ENCODE assay signal across 8 cellular contexts in genomic region chr7:149261829-149262617, GRCh38. TPM values are rescaled to one million over a fixed set of nuclear protein-coding genes. Genes with fewer than 3 reads are reported as not detected.
DNase-seq lines count a peak whose midpoint lies in the region; ATAC-seq and TF ChIP-seq lines count a peak whose summit lies in the region.

ZNF783 (plus strand) TSS chr7:149262196; CDS start chr7:149262334, 138 bp downstream.

- intact Hi-C loops in activated T-helper 1 cell treated with anti-CD3 and anti-CD28 coated beads, Interleukin-12 subunit alpha, Interleukin-12 subunit beta, Interleukin-2, Interleukin-4 antibody, amounts not matched to agents 30 ng/mL and 10 ng/mL and 1 ng/mL, durations not matched to agents 14 hours and 24 hours and 36 hours (cut with micrococcal nuclease), result loop anchor here (1.0 to 5.0 kb wide), 14 partner anchors 13 to 610 kb away; partner anchors contain the start of genes ATP6V0E2, PDIA4, ZNF212 and ZNF282
- intact Hi-C loops in natural killer cell (cut with micrococcal nuclease), result loop anchor here (2.0 kb wide), 2 partner anchors 23 to 363 kb away; no protein-coding TSS in a partner anchor

- ATAC-seq in GM21529 (IDR thresholded peaks at IDR 0.05; ENCODE audit: unreplicated experiment), result peak; percentile 89
- peak; percentile 86 to 95 (median 90) for ATAC-seq in natural killer cell

- H3K36me3 Mint-ChIP-seq in IgD-negative memory B cell (peaks cover 4% of the 10 kb centered on the region), natural killer cell (no peaks in the 10 kb centered on the region)
- peaks cover 21% of the 10 kb centered on the region for H3K36me3 Mint-ChIP-seq in activated T-helper 1 cell treated with anti-CD3 and anti-CD28 coated beads, Interleukin-12 subunit alpha, Interleukin-12 subunit beta, Interleukin-2, Interleukin-4 antibody, amounts not matched to agents 30 ng/mL and 10 ng/mL and 1 ng/mL, durations not matched to agents 14 hours and 24 hours and 36 hours (ENCODE audit: low read depth)

- H3K27ac Mint-ChIP-seq in IgD-negative memory B cell (peak within 1 kb of the TSS; percentile 51 to 94 (median 90)), natural killer cell (peak within 1 kb of the TSS; percentile 86 to 88)
- peak within 1 kb of the TSS; percentile 95 for H3K27ac Mint-ChIP-seq in activated T-helper 1 cell treated with anti-CD3 and anti-CD28 coated beads, Interleukin-12 subunit alpha, Interleukin-12 subunit beta, Interleukin-2, Interleukin-4 antibody, amounts not matched to agents 30 ng/mL and 10 ng/mL and 1 ng/mL, durations not matched to agents 14 hours and 24 hours and 36 hours

- peak within 1 kb of the TSS; percentile 83 to 91 (median 87) for H3K4me3 Mint-ChIP-seq in IgD-negative memory B cell
- H3K4me3 Mint-ChIP-seq in activated T-helper 1 cell treated with anti-CD3 and anti-CD28 coated beads, Interleukin-12 subunit alpha, Interleukin-12 subunit beta, Interleukin-2, Interleukin-4 antibody, amounts not matched to agents 30 ng/mL and 10 ng/mL and 1 ng/mL, durations not matched to agents 14 hours and 24 hours and 36 hours, result peak within 1 kb of the TSS; percentile 88
- H3K4me3 Mint-ChIP-seq in natural killer cell, result peak within 1 kb of the TSS; percentile 91

- H3K4me1 Mint-ChIP-seq in IgD-negative memory B cell, result peaks cover 11 to 17% (median 13%) of the 10 kb centered on the region in 3 donors
- peaks cover 29% of the 10 kb centered on the region for H3K4me1 Mint-ChIP-seq in activated T-helper 1 cell treated with anti-CD3 and anti-CD28 coated beads, Interleukin-12 subunit alpha, Interleukin-12 subunit beta, Interleukin-2, Interleukin-4 antibody, amounts not matched to agents 30 ng/mL and 10 ng/mL and 1 ng/mL, durations not matched to agents 14 hours and 24 hours and 36 hours (ENCODE audit: low read depth)
- H3K4me1 Mint-ChIP-seq in natural killer cell, result peaks cover 21 to 33% of the 10 kb centered on the region in 2 donors

- DNase-seq in DMS79 (lab: John Stamatoyannopoulos, UW) (peak; percentile 37), fibroblast of mammary gland (ENCODE audit: low read depth) (peak; percentile 82), natural killer cell (peak; percentile 82)
- DNase-seq in activated T-helper 1 cell treated with anti-CD3 and anti-CD28 coated beads, Interleukin-12 subunit alpha, Interleukin-12 subunit beta, Interleukin-2, Interleukin-4 antibody, amounts not matched to agents 30 ng/mL and 10 ng/mL and 1 ng/mL, durations not matched to agents 14 hours and 24 hours and 36 hours (ENCODE audit: low spot score), result peak; percentile 81
- peak; percentile 74 to 86 (median 80) for DNase-seq in stimulated activated naive CD4-positive, alpha-beta T cell (lab: John Stamatoyannopoulos, UW)

- H3K27me3 Mint-ChIP-seq in IgD-negative memory B cell (no peaks in the 10 kb centered on the region), natural killer cell (ENCODE audit: low read depth in 2 of 2) (no peaks in the 10 kb centered on the region)
- H3K27me3 Mint-ChIP-seq in activated T-helper 1 cell treated with anti-CD3 and anti-CD28 coated beads, Interleukin-12 subunit alpha, Interleukin-12 subunit beta, Interleukin-2, Interleukin-4 antibody, amounts not matched to agents 30 ng/mL and 10 ng/mL and 1 ng/mL, durations not matched to agents 14 hours and 24 hours and 36 hours (ENCODE audit: insufficient read depth), result no peaks in the 10 kb centered on the region

- H3K9me3 Mint-ChIP-seq in IgD-negative memory B cell (no peaks in the 10 kb centered on the region), natural killer cell (no peaks in the 10 kb centered on the region)
- H3K9me3 Mint-ChIP-seq in activated T-helper 1 cell treated with anti-CD3 and anti-CD28 coated beads, Interleukin-12 subunit alpha, Interleukin-12 subunit beta, Interleukin-2, Interleukin-4 antibody, amounts not matched to agents 30 ng/mL and 10 ng/mL and 1 ng/mL, durations not matched to agents 14 hours and 24 hours and 36 hours, result no peaks in the 10 kb centered on the region

- H3K4me3 ChIP-seq in fibroblast of mammary gland (ENCODE audit: control insufficient read depth, low read depth, low read length), result peak within 1 kb of the TSS; percentile 51

- TF ChIP-seq CTCF in fibroblast of mammary gland (conservative IDR thresholded peaks at IDR 0.05; ENCODE audit: control insufficient read depth, insufficient read depth, low read depth, low read length), result no peak
- peak; percentile 80 for TF ChIP-seq CTCF in natural killer cell (IDR thresholded peaks at IDR 0.05)

TF ChIP-seq in PFSK-1, 5 proteins besides CTCF, POLR2A, EP300 and RAD21:
- TF ChIP-seq REST (IDR thresholded peaks at IDR 0.05; ENCODE audit: insufficient read depth in 1 of 2, low read depth in 2 of 2, low read length in 2 of 2), result no peak
- peak; percentile 91; the same call in 1 of the 2 replicates for TF ChIP-seq SIN3A (IDR thresholded peaks at IDR 0.05; ENCODE audit: borderline replicate concordance, insufficient read depth, low read length)

RNA-seq across cellular contexts. Expression of gene ZNF783, which starts in this region (rescaled TPM):
- polyA plus RNA-seq in IgD-negative memory B cell, result 8.1 TPM
- 12.0 TPM for polyA plus RNA-seq in PFSK-1 (2012; ENCODE audit: insufficient read length, low read depth)
- total RNA-seq in activated T-helper 1 cell treated with anti-CD3 and anti-CD28 coated beads, Interleukin-12 subunit alpha, Interleukin-12 subunit beta, Interleukin-2, Interleukin-4 antibody, amounts not matched to agents 30 ng/mL and 10 ng/mL and 1 ng/mL, durations not matched to agents 14 hours and 24 hours and 36 hours, result 24.1 and 25.6 TPM in 2 replicates
- total RNA-seq in natural killer cell, result 10 to 100 TPM; 24.0 to 29.8 (median 28.3) TPM

Comparison
In these comparisons a context has a peak if more than half of its experiments do, and no peak if none do; other contexts are left out.
1. Peak in every context shown above with its lines: DNase-seq, ATAC-seq and H3K4me3 ChIP-seq.